ENCODE assay signal across 8 cellular contexts in genomic region chr2:201532686-201533304, GRCh38.
DNase-seq lines count a peak whose midpoint lies in the region; ATAC-seq lines count a peak whose summit lies in the region.

No MANE protein-coding gene starts in this region.

- no peak overlapping the region for H3K4me3 Mint-ChIP-seq in activated CD8-positive, alpha-beta T cell treated with anti-CD3 and anti-CD28 coated beads, Interleukin-2, amount 10 ng/mL, durations not matched to agents 7 days and 5 days
- no peak overlapping the region for H3K4me3 Mint-ChIP-seq in stimulated activated naive CD8-positive, alpha-beta T cell treated with anti-CD3 and anti-CD28 coated beads, Interleukin-15, Interleukin-2, amounts not matched to agents 100 ng/mL and 50 ng/mL, for 24 hours

- peak overlapping the region in 1 of 2 donors; percentile 70 for H3K27ac Mint-ChIP-seq in activated naive CD4-positive, alpha-beta T cell treated with anti-CD3 and anti-CD28 coated beads, Interleukin-2, amount 50 U/mL, for 72 hours
- no peak overlapping the region for H3K27ac Mint-ChIP-seq in activated CD8-positive, alpha-beta T cell treated with anti-CD3 and anti-CD28 coated beads, Interleukin-2, amount 10 ng/mL, durations not matched to agents 7 days and 5 days
- peak overlapping the region; percentile 92 for H3K27ac Mint-ChIP-seq in stimulated activated naive CD8-positive, alpha-beta T cell treated with anti-CD3 and anti-CD28 coated beads, Interleukin-15, Interleukin-2, amounts not matched to agents 100 ng/mL and 50 ng/mL, for 24 hours

- no peaks in the 10 kb centered on the region for H3K27me3 Mint-ChIP-seq in activated CD8-positive, alpha-beta T cell treated with anti-CD3 and anti-CD28 coated beads, Interleukin-2, amount 10 ng/mL, durations not matched to agents 7 days and 5 days (ENCODE audit: low read depth)
- no peaks in the 10 kb centered on the region for H3K27me3 Mint-ChIP-seq in stimulated activated naive CD8-positive, alpha-beta T cell treated with anti-CD3 and anti-CD28 coated beads, Interleukin-15, Interleukin-2, amounts not matched to agents 100 ng/mL and 50 ng/mL, for 24 hours

- POLR2A ChIA-PET in activated CD8-positive, alpha-beta T cell treated with anti-CD3 and anti-CD28 coated beads, Interleukin-2, amount 10 ng/mL, durations not matched to agents 7 days and 5 days (lab: Charles Lee) = no interaction called here

- H3K9me3 Mint-ChIP-seq in activated naive CD4-positive, alpha-beta T cell treated with anti-CD3 and anti-CD28 coated beads, Interleukin-2, amount 50 U/mL, for 72 hours = peaks cover 9 to 24% of the 10 kb centered on the region in 2 donors
- H3K9me3 Mint-ChIP-seq in activated CD8-positive, alpha-beta T cell treated with anti-CD3 and anti-CD28 coated beads, Interleukin-2, amount 10 ng/mL, durations not matched to agents 7 days and 5 days (ENCODE audit: insufficient read depth) = peaks cover 24% of the 10 kb centered on the region
- peaks cover 35% of the 10 kb centered on the region for H3K9me3 Mint-ChIP-seq in stimulated activated naive CD8-positive, alpha-beta T cell treated with anti-CD3 and anti-CD28 coated beads, Interleukin-15, Interleukin-2, amounts not matched to agents 100 ng/mL and 50 ng/mL, for 24 hours

- peak in 1 of 2 donors; percentile 39 for DNase-seq in activated naive CD4-positive, alpha-beta T cell treated with anti-CD3 and anti-CD28 coated beads, Interleukin-2, amount 50 U/mL, for 72 hours (ENCODE audit: low spot score in 2 of 2)
- no peak for DNase-seq in activated naive CD4-positive, alpha-beta T cell treated with anti-CD3 and anti-CD28 coated beads, Interleukin-2, amount 50 U/mL, for 16 hours
- peak; percentile 43 for DNase-seq in activated CD8-positive, alpha-beta T cell treated with anti-CD3 and anti-CD28 coated beads, Interleukin-2, amount 10 ng/mL, durations not matched to agents 7 days and 5 days
- DNase-seq in DMS114 treated with DMSO at 0.1 percent for 48 hours (lab: John Stamatoyannopoulos, UW; ENCODE audit: unreplicated experiment) (no peak), left lobe of liver (ENCODE audit: low spot score) (no peak), NCI-H748 (lab: John Stamatoyannopoulos, UW; ENCODE audit: unreplicated experiment) (no peak)

- CTCF ChIA-PET in activated CD8-positive, alpha-beta T cell treated with anti-CD3 and anti-CD28 coated beads, Interleukin-2, amount 10 ng/mL, durations not matched to agents 7 days and 5 days (lab: Charles Lee) = no interaction called here

- peak; percentile 99 to 100 for ATAC-seq in activated naive CD4-positive, alpha-beta T cell treated with anti-CD3 and anti-CD28 coated beads, Interleukin-2, amount 50 U/mL, for 72 hours
- ATAC-seq in HG03095 (IDR thresholded peaks at IDR 0.05; ENCODE audit: unreplicated experiment) = peak; percentile 90
- ATAC-seq in activated CD8-positive, alpha-beta T cell treated with anti-CD3 and anti-CD28 coated beads, Interleukin-2, amount 10 ng/mL, durations not matched to agents 7 days and 5 days = peak; percentile 90
- ATAC-seq in left lobe of liver = no peak

- peaks cover 21% of the 10 kb centered on the region for H3K4me1 Mint-ChIP-seq in activated CD8-positive, alpha-beta T cell treated with anti-CD3 and anti-CD28 coated beads, Interleukin-2, amount 10 ng/mL, durations not matched to agents 7 days and 5 days (ENCODE audit: low read depth)
- peaks cover 32% of the 10 kb centered on the region for H3K4me1 Mint-ChIP-seq in stimulated activated naive CD8-positive, alpha-beta T cell treated with anti-CD3 and anti-CD28 coated beads, Interleukin-15, Interleukin-2, amounts not matched to agents 100 ng/mL and 50 ng/mL, for 24 hours (ENCODE audit: low read depth)

- H3K36me3 Mint-ChIP-seq in activated naive CD4-positive, alpha-beta T cell treated with anti-CD3 and anti-CD28 coated beads, Interleukin-2, amount 50 U/mL, for 72 hours = peaks cover 0 to 15% of the 10 kb centered on the region in 2 donors
- H3K36me3 Mint-ChIP-seq in activated CD8-positive, alpha-beta T cell treated with anti-CD3 and anti-CD28 coated beads, Interleukin-2, amount 10 ng/mL, durations not matched to agents 7 days and 5 days (ENCODE audit: low read depth) = peaks cover 14% of the 10 kb centered on the region
- peaks cover 11% of the 10 kb centered on the region for H3K36me3 Mint-ChIP-seq in stimulated activated naive CD8-positive, alpha-beta T cell treated with anti-CD3 and anti-CD28 coated beads, Interleukin-15, Interleukin-2, amounts not matched to agents 100 ng/mL and 50 ng/mL, for 24 hours (ENCODE audit: low read depth)
